1 cellular context compared by ENCODE assay signal in genomic region chr15:90863987-90864386, GRCh38.
TF ChIP-seq lines count a peak whose summit lies in the region.

No MANE protein-coding gene starts in this region.

TF ChIP-seq in H1, 55 proteins besides CTCF, POLR2A, EP300 and RAD21:
- TF ChIP-seq KDM5A (IDR thresholded peaks at IDR 0.05; ENCODE audit: low read length) (no peak), CBX5 (IDR thresholded peaks at IDR 0.05; ENCODE audit: low read depth, low read length) (no peak), POLR2AphosphoS5 (IDR thresholded peaks at IDR 0.05; ENCODE audit: low read depth, low read length) (no peak), SIRT6 (IDR thresholded peaks at IDR 0.05; ENCODE audit: low read length) (no peak), ATF2 (IDR thresholded peaks at IDR 0.05; ENCODE audit: low read length) (no peak), SP4 (IDR thresholded peaks at IDR 0.05; ENCODE audit: low read length) (no peak), TCF12 (IDR thresholded peaks at IDR 0.05; ENCODE audit: low read depth, low read length) (no peak), EGR1 (IDR thresholded peaks at IDR 0.05; ENCODE audit: borderline replicate concordance, low read depth, low read length) (no peak), TAF1 (IDR thresholded peaks at IDR 0.05; ENCODE audit: low read depth, low read length) (no peak), ATF3 (IDR thresholded peaks at IDR 0.05; ENCODE audit: insufficient read depth, low read depth, low read length) (no peak), SIN3A (conservative IDR thresholded peaks at IDR 0.05 in 1 of 2, IDR thresholded peaks at IDR 0.05 in 1 of 2; ENCODE audit: low read depth in 1 of 2, low read length in 2 of 2) (no peak), HDAC2 (IDR thresholded peaks at IDR 0.05; ENCODE audit: borderline replicate concordance in 1 of 2, low read depth in 2 of 2, low read length in 2 of 2) (no peak), GABPA (IDR thresholded peaks at IDR 0.05; ENCODE audit: borderline replicate concordance, insufficient read depth, low read length) (no peak), ASH2L (IDR thresholded peaks at IDR 0.05; ENCODE audit: low read length) (no peak), MAX (IDR thresholded peaks at IDR 0.05) (no peak), SRF (IDR thresholded peaks at IDR 0.05; ENCODE audit: low read depth, low read length) (no peak), RXRA (IDR thresholded peaks at IDR 0.05; ENCODE audit: insufficient read depth, low read depth, low read length) (no peak)
